Comparison of ENCODE assay signal across 18 cellular contexts in the genomic region with DNA sequence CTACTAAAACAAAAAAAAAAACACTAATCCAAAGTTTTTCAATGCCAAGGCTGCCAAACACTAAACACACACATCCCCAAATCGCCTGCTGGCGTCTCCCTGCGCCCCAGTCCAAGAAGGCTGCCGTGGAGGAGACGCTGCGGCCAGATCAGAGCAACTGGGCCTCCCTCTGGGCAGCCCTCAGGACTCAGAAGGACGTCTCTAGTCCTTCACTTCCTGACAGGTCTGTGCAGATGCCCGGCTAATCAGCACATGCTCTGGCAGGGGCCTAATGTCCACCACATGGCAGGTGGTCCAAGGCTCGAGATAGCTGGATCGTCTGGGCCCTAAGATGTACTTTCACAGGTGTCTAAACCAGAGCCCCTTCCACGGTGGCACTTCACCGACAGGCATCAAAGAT. TPM values are rescaled to one million over a fixed set of nuclear protein-coding genes. Genes with fewer than 3 reads are reported as not detected.
DNase-seq lines count a peak whose midpoint lies in the region; ATAC-seq, FAIRE-seq and TF ChIP-seq lines count a peak whose summit lies in the region.
"Had no signal": no experiment of that assay in that cellular context is flagged by ENCODE, and none has a peak within 500 bp of the region (broad histone marks: within the 10 kb centered on the region; RNA-seq: fewer than 3 reads in every experiment).

No MANE protein-coding gene starts in this region.

- in situ Hi-C loops in GM12878 (cut with MboI), result no loop called here
- in situ Hi-C loops in ACHN (cut with HindIII; ENCODE audit: low pct_ligation_motif_present, low pct_unique_long_range_greater_than_20kb, low sequenced_read_pairs), result no loop called here

- H3K36me3 Mint-ChIP-seq in nephron (ENCODE audit: low read depth) (peaks cover 12% of the 10 kb centered on the region), type B pancreatic cell (peaks cover 4% of the 10 kb centered on the region)

- H3K4me3 ChIP-seq in heart right ventricle (no peak overlapping the region), heart left ventricle (peak overlapping the region in 1 of 12 donors; percentile 3), GM12878 (no peak overlapping the region), osteoblast (ENCODE audit: insufficient read depth, low read length) (no peak overlapping the region)
- H3K4me3 ChIP-seq: left lung, mucosa of descending colon, Peyer's patch, upper lobe of right lung had no signal

- POLR2A ChIA-PET in GM12878 (lab: Charles Lee), result interaction anchor here (1.5 kb wide), 1 partner anchor 309 kb away, joined by 4 read pairs; no protein-coding TSS in a partner anchor

- H3K4me3 Mint-ChIP-seq in nephron (peak overlapping the region in 2 of 3 experiments; percentile 15 to 30), type B pancreatic cell (peak overlapping the region; percentile 34)

- FAIRE-seq in GM12878 (lab: Jason Lieb, UNC), result no peak
- FAIRE-seq: endometrium, H54 had no signal

- TF ChIP-seq RAD21 in GM12878 (IDR thresholded peaks at IDR 0.05; ENCODE audit: insufficient read depth, low read depth, low read length), result no peak

- H3K9me3 ChIP-seq in heart right ventricle (no peaks in the 10 kb centered on the region), heart left ventricle (no peaks in the 10 kb centered on the region), GM12878 (replicated peaks; ENCODE audit: control insufficient read depth, insufficient read depth, low read length) (no peaks in the 10 kb centered on the region), osteoblast (ENCODE audit: low read depth, low read length) (no peaks in the 10 kb centered on the region)
- H3K9me3 ChIP-seq: left lung, mucosa of descending colon, Peyer's patch, upper lobe of right lung had no signal

- 64 to 68% methylated on average over 12 of the region's 12 CpGs for WGBS in heart right ventricle, 2 donors
- WGBS in heart left ventricle, 4 donors, result 61 to 73% (median 71%) methylated on average over 11 to 12 of the region's 12 CpGs
- 88% methylated on average over 12 of the region's 12 CpGs for WGBS in GM12878 (ENCODE audit: insufficient coverage, insufficient replicate concordance, low lambda C conversion rate, missing lambda C conversion rate)

- CTCF ChIA-PET in GM12878 (lab: Yijun Ruan, JAX), result interaction anchor here (0.6 to 2.1 kb wide), 20 partner anchors 9 to 315 kb away, joined by 3 to 34 read pairs (median 3); partner anchors contain the start of genes BAHCC1, CEP131, NDUFAF8 and TEPSIN

- H3K27me3 Mint-ChIP-seq in nephron (ENCODE audit: low read depth) (no peaks in the 10 kb centered on the region), type B pancreatic cell (no peaks in the 10 kb centered on the region)
- H3K27me3 Mint-ChIP-seq: stimulated activated naive CD8-positive, alpha-beta T cell treated with anti-CD3 and anti-CD28 coated beads, Interleukin-15, Interleukin-2, amounts not matched to agents 100 ng/mL and 50 ng/mL, for 24 hours had no signal

- H2AFZ ChIP-seq in GM12878 (ENCODE audit: control insufficient read depth, low read depth, low read length), result no peak overlapping the region
- no peak overlapping the region for H2AFZ ChIP-seq in osteoblast (ENCODE audit: low read length)

- peaks cover 24% of the 10 kb centered on the region for H3K4me1 Mint-ChIP-seq in nephron
- H3K4me1 Mint-ChIP-seq in type B pancreatic cell (ENCODE audit: unreplicated experiment), result peaks cover 17% of the 10 kb centered on the region

- SMC1A ChIA-PET in GM12878 (lab: Charles Lee; ENCODE audit: uncharacterized antibody, unreplicated experiment), result interaction anchor here (0.6 to 2.7 kb wide), 5 partner anchors 68 to 1201 kb away, joined by 3 to 14 read pairs (median 3); no protein-coding TSS in a partner anchor

- H3K27ac ChIP-seq in heart right ventricle (peak overlapping the region in 6 of 10 donors; percentile 10 to 86 (median 26)), heart left ventricle (peak overlapping the region in 5 of 12 donors; percentile 6 to 95 (median 33)), GM12878 (ENCODE audit: control insufficient read depth, insufficient read depth) (no peak overlapping the region), osteoblast (ENCODE audit: low read depth, low read length) (no peak overlapping the region)
- H3K27ac ChIP-seq: brain microvascular endothelial cell, upper lobe of right lung had no signal

- H3K36me3 ChIP-seq in heart right ventricle (peaks cover 0 to 33% (median 11%) of the 10 kb centered on the region in 9 donors), heart left ventricle (peaks cover 0 to 24% (median 13%) of the 10 kb centered on the region in 9 donors), GM12878 (ENCODE audit: control insufficient read depth in 2 of 2, insufficient read depth in 2 of 2, low read length in 1 of 2) (peaks cover 0 to 2% of the 10 kb centered on the region in 2 experiments; a peak in 2 of 4 replicates), osteoblast (ENCODE audit: insufficient read depth, low read length) (peaks cover 3% of the 10 kb centered on the region)

- H3K27ac Mint-ChIP-seq in nephron (no peak overlapping the region), type B pancreatic cell (no peak overlapping the region)
- H3K27ac Mint-ChIP-seq: stimulated activated naive CD8-positive, alpha-beta T cell treated with anti-CD3 and anti-CD28 coated beads, Interleukin-15, Interleukin-2, amounts not matched to agents 100 ng/mL and 50 ng/mL, for 24 hours had no signal

- no TSS peak for BruUV-seq in GM12878 (replicated peaks; lab: Mats Ljungman, UMichigan)

- H3K9ac ChIP-seq in GM12878 (ENCODE audit: control insufficient read depth, insufficient read depth, low read length), result no peak overlapping the region

- TF ChIP-seq CTCF in heart right ventricle (IDR thresholded peaks at IDR 0.05) (no peak), heart left ventricle (IDR thresholded peaks at IDR 0.05) (no peak), GM12878 (IDR thresholded peaks at IDR 0.05 in 2 of 3, conservative IDR thresholded peaks at IDR 0.05 in 1 of 3; ENCODE audit: control insufficient read depth in 2 of 3, extremely low read depth in 1 of 3, insufficient read depth in 1 of 3, low read depth in 3 of 3, low read length in 3 of 3) (no peak), nephron (IDR thresholded peaks at IDR 0.05; ENCODE audit: unreplicated experiment in 3 of 3) (no peak), type B pancreatic cell (conservative IDR thresholded peaks at IDR 0.05) (no peak), osteoblast (IDR thresholded peaks at IDR 0.05; ENCODE audit: extremely low read depth, low read depth, low read length) (no peak)

- DNase-seq in heart right ventricle (no peak), heart left ventricle (no peak), GM12878 (ENCODE audit: low read depth, low spot score) (no peak), type B pancreatic cell (ENCODE audit: extremely low spot score, unreplicated experiment) (no peak), osteoblast (ENCODE audit: insufficient read length, low spot score, missing footprints) (no peak), ACHN (no peak)
- DNase-seq: activated gamma-delta T cell, cortex of kidney had no signal

- H3K4me2 ChIP-seq in GM12878 (ENCODE audit: control insufficient read depth, insufficient read depth) (peak overlapping the region; percentile 19; the same call in 1 of the 2 replicates), osteoblast (ENCODE audit: insufficient read depth, low read length) (no peak overlapping the region)

- H3K27me3 ChIP-seq in heart right ventricle (no peaks in the 10 kb centered on the region), heart left ventricle (no peaks in the 10 kb centered on the region), GM12878 (replicated peaks in 1 of 2; ENCODE audit: control insufficient read depth in 2 of 2, insufficient read depth in 2 of 2, low read length in 1 of 2) (no peaks in the 10 kb centered on the region), osteoblast (ENCODE audit: insufficient read depth, low read length) (no peaks in the 10 kb centered on the region)
- H3K27me3 ChIP-seq: brain microvascular endothelial cell, left lung, Peyer's patch, upper lobe of right lung had no signal

- intact Hi-C loops in heart right ventricle (cut with DNase I) (loop anchor here in 9 of 10 donors (1.0 to 10.0 kb wide), 8 partner anchors 35 to 194 kb away; no protein-coding TSS in a partner anchor), heart left ventricle (cut with DNase I) (loop anchor here in 9 of 10 donors (2.0 to 10.0 kb wide), 9 partner anchors 35 to 192 kb away; partner anchors contain the start of gene BAHCC1 (in 1 of the 9)), GM12878 (cut with micrococcal nuclease; ENCODE audit: unreplicated experiment) (loop anchor here (10.0 kb wide), 1 partner anchor 102 kb away; the partner anchor contains the start of gene BAHCC1)

- no peaks in the 10 kb centered on the region for H3K9me3 Mint-ChIP-seq in nephron
- no peaks in the 10 kb centered on the region for H3K9me3 Mint-ChIP-seq in type B pancreatic cell
- H3K9me3 Mint-ChIP-seq: stimulated activated naive CD8-positive, alpha-beta T cell treated with anti-CD3 and anti-CD28 coated beads, Interleukin-15, Interleukin-2, amounts not matched to agents 100 ng/mL and 50 ng/mL, for 24 hours had no signal

- H3K4me1 ChIP-seq in heart right ventricle, result peaks cover 12 to 60% (median 53%) of the 10 kb centered on the region in 9 donors
- peaks cover 8 to 69% (median 36%) of the 10 kb centered on the region in 12 donors for H3K4me1 ChIP-seq in heart left ventricle
- peaks cover 6% of the 10 kb centered on the region; the same call in 1 of the 2 replicates for H3K4me1 ChIP-seq in GM12878 (ENCODE audit: control insufficient read depth, insufficient read depth, low read length)
- H3K4me1 ChIP-seq in osteoblast (ENCODE audit: insufficient read depth, low read length), result peaks cover 14% of the 10 kb centered on the region

- TF ChIP-seq POLR2A in heart left ventricle (IDR thresholded peaks at IDR 0.05), result no peak
- no peak for TF ChIP-seq POLR2A in GM12878 (IDR thresholded peaks at IDR 0.05; ENCODE audit: low read depth, low read length)

- H4K20me1 ChIP-seq in GM12878 (ENCODE audit: control insufficient read depth, insufficient read depth) (no peaks in the 10 kb centered on the region), osteoblast (ENCODE audit: insufficient read depth, low read length) (peaks cover 7% of the 10 kb centered on the region)

- RAD21 ChIA-PET in GM12878 (lab: Charles Lee; ENCODE audit: unreplicated experiment), result interaction anchor here (0.6 to 1.5 kb wide), 9 partner anchors 31 to 308 kb away, joined by 3 to 19 read pairs (median 3); no protein-coding TSS in a partner anchor

- no peak for TF ChIP-seq EP300 in GM12878 (IDR thresholded peaks at IDR 0.05; ENCODE audit: borderline replicate concordance in 1 of 2, control insufficient read depth in 1 of 2, low read depth in 2 of 2, low read length in 2 of 2)

- H3K79me2 ChIP-seq in GM12878 (ENCODE audit: control insufficient read depth, insufficient read depth, low read length), result peaks cover 28% of the 10 kb centered on the region
- peaks cover 64% of the 10 kb centered on the region for H3K79me2 ChIP-seq in osteoblast (ENCODE audit: insufficient read depth, low read length)

- ATAC-seq in heart right ventricle (no peak), heart left ventricle (no peak), GM12878 (no peak), GM21529 (IDR thresholded peaks at IDR 0.05; ENCODE audit: unreplicated experiment) (no peak)

RNA-seq across cellular contexts. Expression of gene SLC38A10, which starts 2.7 kb away (rescaled TPM):
- total RNA-seq in heart right ventricle (10 to 100 TPM; 27.8 to 50.0 (median 37.9) TPM), heart left ventricle (10 to 100 TPM; 27.4 to 67.7 (median 43.1) TPM), GM12878 (2014; rRNA removed) (31.2 and 32.0 TPM in 2 replicates), GM12878 (2014; rRNA removed; fragmentation: Illumina TruSeq; extraction: Trizol) (9.6 and 10.2 TPM in 2 replicates), GM12878 (2021) (60.1 and 67.9 TPM in 2 replicates), type B pancreatic cell (ENCODE audit: low replicate concordance) (85.0 and 118 TPM in 2 replicates), osteoblast (85.5 and 92.6 TPM in 2 replicates)
- polyA plus RNA-seq in heart right ventricle (10 to 100 TPM; 56.0 to 56.2 TPM), heart left ventricle (10 to 100 TPM; 48.0 to 63.3 TPM), GM12878 (2011; rRNA removed) (6.5 and 10.5 TPM in 2 replicates), GM12878 (2014; fragmentation: Illumina TruSeq; extraction: Trizol) (3.6 and 12.2 TPM in 2 replicates), GM12878 (2014; fragmentation: Nextera tagmentation; extraction: Ambion mirVana) (1 to 10 TPM in 1 of 2 experiments, under 1 TPM in 1; 0.52 to 3.2 TPM), GM12878 (2014; rRNA removed) (36.3 and 47.7 TPM in 2 replicates), GM12878 (2016; fragmentation: Nextera tagmentation; extraction: Ambion mirVana) (10 to 100 TPM; 43.9 to 47.9 TPM)
- total RNA-seq in GM12878 (2013; cell fraction: nucleolus; rRNA removed), result 50.7 and 60.3 TPM in 2 replicates
- polyA plus RNA-seq in GM12878 (2011; ENCODE audit: low read depth), result 14.8 TPM
- polyA plus RNA-seq in GM12878 (2011; cell fraction: cytosol; rRNA removed), result 18.4 and 22.5 TPM in 2 replicates
- polyA plus RNA-seq in GM12878 (2011; cell fraction: nucleus; rRNA removed), result 70.0 and 83.7 TPM in 2 replicates
- polyA plus RNA-seq in GM12878 (2012), result 41.1 and 42.1 TPM in 2 replicates
- 24.6 and 35.5 TPM in 2 replicates for polyA minus RNA-seq in GM12878 (2011; rRNA and poly(A)+ RNA removed)
- polyA minus RNA-seq in GM12878 (2011; cell fraction: cytosol; rRNA and poly(A)+ RNA removed), result 21.8 and 36.5 TPM in 2 replicates
- polyA minus RNA-seq in GM12878 (2011; cell fraction: nucleus; rRNA and poly(A)+ RNA removed), result 20.4 and 33.5 TPM in 2 replicates

RNA-seq across cellular contexts. Expression of gene NDUFAF8, which starts 53.3 kb away (rescaled TPM):
- 10 to 100 TPM; 49.6 to 74.8 (median 58.9) TPM for total RNA-seq in heart right ventricle
- 10 to 100 TPM; 41.5 to 68.0 TPM for polyA plus RNA-seq in heart right ventricle
- 10 to 100 TPM; 31.8 to 77.1 (median 50.2) TPM for total RNA-seq in heart left ventricle
- 10 to 100 TPM; 26.7 to 51.9 TPM for polyA plus RNA-seq in heart left ventricle
- 43.1 and 61.9 TPM in 2 replicates for total RNA-seq in GM12878 (2013; cell fraction: nucleolus; rRNA removed)
- 97.9 and 107 TPM in 2 replicates for total RNA-seq in GM12878 (2014; rRNA removed)
- 91.4 and 105 TPM in 2 replicates for total RNA-seq in GM12878 (2014; rRNA removed; fragmentation: Illumina TruSeq; extraction: Trizol)
- 95.6 and 99.9 TPM in 2 replicates for total RNA-seq in GM12878 (2021)
- 142 TPM for polyA plus RNA-seq in GM12878 (2011; ENCODE audit: low read depth)
- polyA plus RNA-seq in GM12878 (2011; rRNA removed), result 140 and 160 TPM in 2 replicates
- 73.5 and 95.5 TPM in 2 replicates for polyA plus RNA-seq in GM12878 (2011; cell fraction: cytosol; rRNA removed)
- 77.4 and 78.7 TPM in 2 replicates for polyA plus RNA-seq in GM12878 (2011; cell fraction: nucleus; rRNA removed)
- 85.0 and 88.2 TPM in 2 replicates for polyA plus RNA-seq in GM12878 (2012)
- 36.2 and 53.0 TPM in 2 replicates for polyA plus RNA-seq in GM12878 (2014; fragmentation: Illumina TruSeq; extraction: Trizol)
- polyA plus RNA-seq in GM12878 (2014; fragmentation: Nextera tagmentation; extraction: Ambion mirVana), result 10 to 100 TPM; 22.0 to 71.5 TPM
- polyA plus RNA-seq in GM12878 (2014; rRNA removed), result 122 and 133 TPM in 2 replicates
- polyA plus RNA-seq in GM12878 (2016; fragmentation: Nextera tagmentation; extraction: Ambion mirVana), result 100 to 1,000 TPM; 295 to 307 TPM
- 16.9 and 31.7 TPM in 2 replicates for polyA minus RNA-seq in GM12878 (2011; rRNA and poly(A)+ RNA removed)
- polyA minus RNA-seq in GM12878 (2011; cell fraction: cytosol; rRNA and poly(A)+ RNA removed), result 10.7 and 11.9 TPM in 2 replicates
- polyA minus RNA-seq in GM12878 (2011; cell fraction: nucleus; rRNA and poly(A)+ RNA removed), result 7.6 and 17.1 TPM in 2 replicates
- total RNA-seq in type B pancreatic cell (ENCODE audit: low replicate concordance), result 56.9 and 82.3 TPM in 2 replicates
- 19.9 and 28.0 TPM in 2 replicates for total RNA-seq in osteoblast

RNA-seq across cellular contexts. Expression of gene TEPSIN, which starts 53.6 kb away (rescaled TPM):
- total RNA-seq in heart right ventricle (10 to 100 TPM in 4 of 10 donors, 1 to 10 TPM in 6; 6.2 to 21.4 (median 9.2) TPM), heart left ventricle (10 to 100 TPM in 5 of 9 donors, 1 to 10 TPM in 4; 6.8 to 16.0 (median 10.2) TPM), GM12878 (2014; rRNA removed) (14.6 and 15.9 TPM in 2 replicates), GM12878 (2014; rRNA removed; fragmentation: Illumina TruSeq; extraction: Trizol) (4.5 and 4.8 TPM in 2 replicates), GM12878 (2021) (26.7 and 35.3 TPM in 2 replicates), type B pancreatic cell (ENCODE audit: low replicate concordance) (45.7 and 50.1 TPM in 2 replicates), osteoblast (16.6 and 18.0 TPM in 2 replicates)
- polyA plus RNA-seq in heart right ventricle (10 to 100 TPM; 12.5 to 30.4 TPM), heart left ventricle (10 to 100 TPM; 12.4 to 14.4 TPM), GM12878 (2011; rRNA removed) (5.4 and 10.2 TPM in 2 replicates), GM12878 (2014; fragmentation: Illumina TruSeq; extraction: Trizol) (2.7 and 5.8 TPM in 2 replicates), GM12878 (2014; fragmentation: Nextera tagmentation; extraction: Ambion mirVana) (1 to 10 TPM in 1 of 2 experiments, under 1 TPM in 1; 0.87 to 1.6 TPM), GM12878 (2014; rRNA removed) (36.7 and 39.3 TPM in 2 replicates), GM12878 (2016; fragmentation: Nextera tagmentation; extraction: Ambion mirVana) (1 to 10 TPM; 3.1 to 3.7 TPM)
- 73.0 and 82.8 TPM in 2 replicates for total RNA-seq in GM12878 (2013; cell fraction: nucleolus; rRNA removed)
- polyA plus RNA-seq in GM12878 (2011; ENCODE audit: low read depth), result 6.1 TPM
- 12.9 and 26.8 TPM in 2 replicates for polyA plus RNA-seq in GM12878 (2011; cell fraction: cytosol; rRNA removed)
- 286 and 400 TPM in 2 replicates for polyA plus RNA-seq in GM12878 (2011; cell fraction: nucleus; rRNA removed)
- 18.3 and 24.7 TPM in 2 replicates for polyA plus RNA-seq in GM12878 (2012)
- polyA minus RNA-seq in GM12878 (2011; rRNA and poly(A)+ RNA removed), result 9.4 and 15.3 TPM in 2 replicates
- polyA minus RNA-seq in GM12878 (2011; cell fraction: cytosol; rRNA and poly(A)+ RNA removed), result 5.8 and 11.0 TPM in 2 replicates
- polyA minus RNA-seq in GM12878 (2011; cell fraction: nucleus; rRNA and poly(A)+ RNA removed), result 50.7 and 71.4 TPM in 2 replicates

Comparison
In these comparisons a context has a peak if more than half of its experiments do, and no peak if none do; other contexts are left out.
1. H3K27ac ChIP-seq: peak in heart right ventricle (6 of 10); none in GM12878 (single experiment) and osteoblast (single experiment).